In the genomic region with DNA sequence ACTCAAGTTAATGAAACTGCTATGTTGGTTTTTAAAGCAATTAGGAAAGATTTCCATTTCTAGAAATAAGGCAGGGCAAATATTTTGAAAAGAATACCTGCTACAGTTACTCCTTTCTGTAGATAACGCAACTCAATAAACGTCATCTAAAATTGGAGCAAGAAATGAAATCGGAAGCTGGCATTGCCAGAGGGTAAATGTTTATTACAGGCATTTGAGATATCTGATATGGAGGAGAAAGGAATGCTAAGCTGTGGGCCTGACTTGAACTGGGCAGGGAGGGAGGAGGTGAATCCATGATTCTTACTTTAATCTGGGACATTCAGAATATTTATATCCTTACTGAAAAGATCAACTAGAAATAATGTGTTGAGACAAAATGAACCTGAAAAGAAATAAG, we compare ENCODE assay signal across 28 cellular contexts.
"Had no signal": no experiment of that assay in that cellular context is flagged by ENCODE, and none has a peak within 500 bp of the region (broad histone marks: within the 10 kb centered on the region; RNA-seq: fewer than 3 reads in every experiment).

No MANE protein-coding gene starts in this region.

- H3K4me1 ChIP-seq: ascending aorta, esophagus muscularis mucosa, foreskin keratinocyte, gastrocnemius medialis, heart left ventricle had no signal

- H3K27ac Mint-ChIP-seq: activated CD4-positive, alpha-beta memory T cell treated with anti-CD3 and anti-CD28 coated beads, Interleukin-2, amount 10 ng/mL, durations not matched to agents 7 days and 5 days; activated CD4-positive, alpha-beta T cell treated with anti-CD3 and anti-CD28 coated beads for 36 hours; activated CD4-positive, alpha-beta T cell treated with anti-CD3 and anti-CD28 coated beads, Interleukin-2, amount 10 ng/mL, durations not matched to agents 24 days and 14 days; activated naive CD4-positive, alpha-beta T cell treated with anti-CD3 and anti-CD28 coated beads, Interleukin-2, amount 10 ng/mL, durations not matched to agents 7 days and 5 days; activated naive CD4-positive, alpha-beta T cell treated with anti-CD3 and anti-CD28 coated beads, Interleukin-2, amount 50 U/mL, for 72 hours; activated naive CD8-positive, alpha-beta T cell treated with anti-CD3 and anti-CD28 coated beads, Interleukin-2, amount 10 ng/mL, durations not matched to agents 7 days and 5 days; activated T-cell treated with anti-CD3 and anti-CD28 coated beads, Interleukin-2, amount 50 U/mL, for 24 hours; activated T-cell treated with anti-CD3 and anti-CD28 coated beads, Interleukin-2, amount 50 U/mL, for 72 hours; dendritic cell treated with granulocyte-macrophage colony-stimulating factor and Interleukin-4, amounts not matched to agents 40 ng/mL and 50 ng/mL, for 4 days; effector memory CD8-positive, alpha-beta T cell had no signal

- H3K36me3 Mint-ChIP-seq: activated naive CD4-positive, alpha-beta T cell treated with anti-CD3 and anti-CD28 coated beads, Interleukin-2, amount 10 ng/mL, durations not matched to agents 7 days and 5 days; activated naive CD4-positive, alpha-beta T cell treated with anti-CD3 and anti-CD28 coated beads, Interleukin-2, amount 50 U/mL, for 72 hours; brain had no signal

- H3K27me3 ChIP-seq: ascending aorta, esophagus muscularis mucosa, foreskin keratinocyte, gastrocnemius medialis, heart left ventricle had no signal

- H3K4me3 Mint-ChIP-seq: activated CD4-positive, alpha-beta memory T cell treated with anti-CD3 and anti-CD28 coated beads, Interleukin-2, amount 10 ng/mL, durations not matched to agents 7 days and 5 days; activated CD4-positive, alpha-beta T cell treated with anti-CD3 and anti-CD28 coated beads for 36 hours; activated CD4-positive, alpha-beta T cell treated with anti-CD3 and anti-CD28 coated beads, Interleukin-2, amount 10 ng/mL, durations not matched to agents 24 days and 14 days; activated naive CD4-positive, alpha-beta T cell treated with anti-CD3 and anti-CD28 coated beads, Interleukin-2, amount 10 ng/mL, durations not matched to agents 7 days and 5 days; activated naive CD8-positive, alpha-beta T cell treated with anti-CD3 and anti-CD28 coated beads, Interleukin-2, amount 10 ng/mL, durations not matched to agents 7 days and 5 days; activated T-cell treated with anti-CD3 and anti-CD28 coated beads, Interleukin-2, amount 50 U/mL, for 24 hours; activated T-cell treated with anti-CD3 and anti-CD28 coated beads, Interleukin-2, amount 50 U/mL, for 72 hours; brain; central memory CD8-positive, alpha-beta T cell; dendritic cell treated with granulocyte-macrophage colony-stimulating factor and Interleukin-4, amounts not matched to agents 40 ng/mL and 50 ng/mL, for 4 days; effector memory CD8-positive, alpha-beta T cell had no signal

- H3K9me3 ChIP-seq: ascending aorta, esophagus muscularis mucosa, gastrocnemius medialis, heart left ventricle had no signal

- H3K27ac ChIP-seq: ascending aorta, coronary artery, dorsolateral prefrontal cortex, esophagus muscularis mucosa, foreskin keratinocyte, gastrocnemius medialis, heart left ventricle had no signal

- DNase-seq: activated CD4-positive, alpha-beta memory T cell treated with anti-CD3 and anti-CD28 coated beads, Interleukin-2, amount 10 ng/mL, durations not matched to agents 7 days and 5 days; activated CD4-positive, alpha-beta T cell treated with anti-CD3 and anti-CD28 coated beads for 36 hours; activated CD4-positive, alpha-beta T cell treated with anti-CD3 and anti-CD28 coated beads, Interleukin-2, amount 10 ng/mL, durations not matched to agents 24 days and 14 days; activated CD4-positive, CD25-positive, alpha-beta regulatory T cell; activated CD4-positive, CD25-positive, alpha-beta regulatory T cell treated with anti-CD3 and anti-CD28 coated beads, Interleukin-2, amount 50 U/mL, for 72 hours; activated CD8-positive, alpha-beta memory T cell treated with anti-CD3 and anti-CD28 coated beads, Interleukin-2, amount 50 U/mL, for 48 hours; activated gamma-delta T cell; activated naive CD4-positive, alpha-beta T cell; activated naive CD4-positive, alpha-beta T cell treated with anti-CD3 and anti-CD28 coated beads, Interleukin-2, amount 10 ng/mL, durations not matched to agents 7 days and 5 days; activated naive CD8-positive, alpha-beta T cell treated with anti-CD3 and anti-CD28 coated beads, Interleukin-2, amount 10 ng/mL, durations not matched to agents 7 days and 5 days; activated T-cell treated with anti-CD3 and anti-CD28 coated beads for 4 hours; activated T-cell treated with anti-CD3 and anti-CD28 coated beads, Interleukin-2, amount 50 U/mL, for 24 hours; activated T-cell treated with anti-CD3 and anti-CD28 coated beads, Interleukin-2, amount 50 U/mL, for 72 hours; dorsolateral prefrontal cortex; effector memory CD8-positive, alpha-beta T cell; erythroblast; gastrocnemius medialis; glutamatergic neuron; heart left ventricle; T-helper 2 cell had no signal

- H3K27me3 Mint-ChIP-seq: activated CD4-positive, alpha-beta memory T cell treated with anti-CD3 and anti-CD28 coated beads, Interleukin-2, amount 10 ng/mL, durations not matched to agents 7 days and 5 days; activated CD4-positive, alpha-beta T cell treated with anti-CD3 and anti-CD28 coated beads for 36 hours; activated naive CD4-positive, alpha-beta T cell treated with anti-CD3 and anti-CD28 coated beads, Interleukin-2, amount 10 ng/mL, durations not matched to agents 7 days and 5 days; activated naive CD8-positive, alpha-beta T cell treated with anti-CD3 and anti-CD28 coated beads, Interleukin-2, amount 10 ng/mL, durations not matched to agents 7 days and 5 days; activated T-cell treated with anti-CD3 and anti-CD28 coated beads, Interleukin-2, amount 50 U/mL, for 24 hours; dendritic cell treated with granulocyte-macrophage colony-stimulating factor and Interleukin-4, amounts not matched to agents 40 ng/mL and 50 ng/mL, for 4 days had no signal

- H3K4me1 Mint-ChIP-seq: central memory CD8-positive, alpha-beta T cell had no signal

- H3K9me3 Mint-ChIP-seq: activated CD4-positive, alpha-beta memory T cell treated with anti-CD3 and anti-CD28 coated beads, Interleukin-2, amount 10 ng/mL, durations not matched to agents 7 days and 5 days; activated CD4-positive, alpha-beta T cell treated with anti-CD3 and anti-CD28 coated beads, Interleukin-2, amount 10 ng/mL, durations not matched to agents 24 days and 14 days; activated naive CD4-positive, alpha-beta T cell treated with anti-CD3 and anti-CD28 coated beads, Interleukin-2, amount 50 U/mL, for 72 hours; activated T-cell treated with anti-CD3 and anti-CD28 coated beads, Interleukin-2, amount 50 U/mL, for 24 hours; activated T-cell treated with anti-CD3 and anti-CD28 coated beads, Interleukin-2, amount 50 U/mL, for 72 hours; central memory CD8-positive, alpha-beta T cell; effector memory CD8-positive, alpha-beta T cell had no signal

- H3K4me3 ChIP-seq: ascending aorta, coronary artery, dorsolateral prefrontal cortex, esophagus muscularis mucosa, gastrocnemius medialis, heart left ventricle had no signal

- H3K36me3 ChIP-seq: ascending aorta, esophagus muscularis mucosa, gastrocnemius medialis, heart left ventricle had no signal
